ENCODE assay signal across 36 cellular contexts in the genomic region with DNA sequence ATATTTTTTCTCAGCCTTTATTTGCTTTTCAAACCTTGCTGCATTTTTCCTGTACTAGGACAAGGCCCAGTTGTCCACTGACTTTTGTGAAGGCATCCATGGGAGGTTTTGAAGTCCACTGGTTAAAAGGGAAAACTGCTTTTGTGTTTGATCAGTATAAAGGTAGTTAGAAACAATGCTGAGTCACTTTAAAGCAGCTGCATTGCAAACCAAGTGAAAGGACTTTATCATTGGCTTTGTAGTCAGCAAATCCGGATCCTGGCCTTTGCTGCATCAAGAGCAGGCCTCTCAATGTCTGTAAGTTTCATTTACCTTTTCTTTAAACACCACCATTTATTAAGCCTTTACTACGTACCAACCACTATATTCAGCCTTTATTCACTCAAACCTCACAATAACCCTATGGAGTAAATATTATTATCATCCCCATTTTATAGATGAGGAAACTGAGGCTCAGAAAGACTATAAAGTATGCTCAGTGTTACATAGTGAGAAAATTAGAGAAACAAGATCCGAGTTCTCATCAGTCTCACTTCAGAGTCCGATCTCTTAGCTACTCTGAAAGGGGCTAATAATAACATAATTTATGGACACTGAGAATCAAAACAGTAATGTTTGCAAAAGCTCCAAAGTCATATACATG.
"Had no signal": no experiment of that assay in that cellular context is flagged by ENCODE, and none has a peak within 500 bp of the region (broad histone marks: within the 10 kb centered on the region; RNA-seq: fewer than 3 reads in every experiment).

No MANE protein-coding gene starts in this region.

- H3K4me1 Mint-ChIP-seq: activated B cell treated with CpG ODN at 0.5 μM for 24 hours; activated CD4-positive, alpha-beta T cell treated with anti-CD3 and anti-CD28 coated beads, Interleukin-2, amount 10 ng/mL, durations not matched to agents 24 days and 14 days; activated naive CD4-positive, alpha-beta T cell treated with anti-CD3 and anti-CD28 coated beads, Interleukin-2, amount 10 ng/mL, durations not matched to agents 7 days and 5 days; activated naive CD4-positive, alpha-beta T cell treated with anti-CD3 and anti-CD28 coated beads, Interleukin-2, amount 50 U/mL, for 24 hours; activated naive CD8-positive, alpha-beta T cell treated with anti-CD3 and anti-CD28 coated beads, Interleukin-2, amount 10 ng/mL, durations not matched to agents 7 days and 5 days; activated naive CD8-positive, alpha-beta T cell treated with anti-CD3 and anti-CD28 coated beads, Interleukin-2, amount 50 U/mL, for 24 hours; activated T-helper 17 cell treated with anti-CD3 and anti-CD28 coated beads, Interleukin-2, amount 50 U/mL, for 72 hours had no signal

- DNase-seq: activated B cell treated with CpG ODN at 0.5 μM for 24 hours; activated CD4-positive, alpha-beta memory T cell treated with anti-CD3 and anti-CD28 coated beads for 36 hours; activated CD4-positive, alpha-beta T cell treated with anti-CD3 and anti-CD28 coated beads for 4 hours; activated CD4-positive, alpha-beta T cell treated with anti-CD3 and anti-CD28 coated beads, Interleukin-2, amount 10 ng/mL, durations not matched to agents 24 days and 14 days; activated CD4-positive, alpha-beta T cell treated with anti-CD3 and anti-CD28 coated beads, Interleukin-2, amount 50 U/mL, for 1 hour; activated CD4-positive, alpha-beta T cell treated with anti-CD3 and anti-CD28 coated beads, Interleukin-2, amount 50 U/mL, for 4 hours; activated CD4-positive, CD25-positive, alpha-beta regulatory T cell treated with anti-CD3 and anti-CD28 coated beads, Interleukin-2, amount 50 U/mL, for 72 hours; activated CD8-positive, alpha-beta memory T cell treated with anti-CD3 and anti-CD28 coated beads, Interleukin-2, amount 50 U/mL, for 4 hours; activated CD8-positive, alpha-beta T cell treated with anti-CD3 and anti-CD28 coated beads for 36 hours; activated effector memory CD4-positive, alpha-beta T cell treated with anti-CD3 and anti-CD28 coated beads, Interleukin-2, amount 50 U/mL, for 16 hours; activated naive CD4-positive, alpha-beta T cell treated with anti-CD3 and anti-CD28 coated beads, Interleukin-2, amount 10 ng/mL, durations not matched to agents 7 days and 5 days; activated naive CD4-positive, alpha-beta T cell treated with Interleukin-2 at 50 U/mL for 16 hours; activated naive CD8-positive, alpha-beta T cell treated with anti-CD3 and anti-CD28 coated beads, Interleukin-2, amount 10 ng/mL, durations not matched to agents 7 days and 5 days; activated naive CD8-positive, alpha-beta T cell treated with anti-CD3 and anti-CD28 coated beads, Interleukin-2, amount 50 U/mL, for 24 hours; activated T-cell treated with anti-CD3 and anti-CD28 coated beads for 4 hours; activated T-cell treated with anti-CD3 and anti-CD28 coated beads, Interleukin-2, amount 50 U/mL, for 1 hour; activated T-cell treated with anti-CD3 and anti-CD28 coated beads, Interleukin-2, amount 50 U/mL, for 4 hours; activated T-cell treated with anti-CD3 and anti-CD28 coated beads, Interleukin-2, amount 50 U/mL, for 72 hours; amygdala; aorta; body of pancreas; brain microvascular endothelial cell; central memory CD4-positive, alpha-beta T cell; T-helper 2 cell; T-helper 9 cell had no signal

- H3K27me3 ChIP-seq: body of pancreas, brain microvascular endothelial cell had no signal

- H3K4me3 Mint-ChIP-seq: activated B cell treated with CpG ODN at 0.5 μM for 24 hours; activated CD4-positive, alpha-beta memory T cell treated with anti-CD3 and anti-CD28 coated beads for 36 hours; activated CD4-positive, alpha-beta T cell treated with anti-CD3 and anti-CD28 coated beads, Interleukin-2, amount 10 ng/mL, durations not matched to agents 24 days and 14 days; activated CD8-positive, alpha-beta T cell treated with anti-CD3 and anti-CD28 coated beads for 36 hours; activated naive CD4-positive, alpha-beta T cell treated with anti-CD3 and anti-CD28 coated beads, Interleukin-2, amount 10 ng/mL, durations not matched to agents 7 days and 5 days; activated naive CD4-positive, alpha-beta T cell treated with anti-CD3 and anti-CD28 coated beads, Interleukin-2, amount 50 U/mL, for 24 hours; activated naive CD8-positive, alpha-beta T cell; activated naive CD8-positive, alpha-beta T cell treated with anti-CD3 and anti-CD28 coated beads, Interleukin-2, amount 10 ng/mL, durations not matched to agents 7 days and 5 days; activated naive CD8-positive, alpha-beta T cell treated with anti-CD3 and anti-CD28 coated beads, Interleukin-2, amount 50 U/mL, for 24 hours; activated T-cell treated with anti-CD3 and anti-CD28 coated beads, Interleukin-2, amount 50 U/mL, for 4 hours; activated T-cell treated with anti-CD3 and anti-CD28 coated beads, Interleukin-2, amount 50 U/mL, for 72 hours; activated T-helper 1 cell treated with anti-CD3 and anti-CD28 coated beads, Interleukin-12 subunit alpha, Interleukin-12 subunit beta, Interleukin-2, Interleukin-4 antibody, amounts not matched to agents 30 ng/mL and 10 ng/mL and 1 ng/mL, durations not matched to agents 14 hours and 24 hours and 36 hours; activated T-helper 17 cell treated with anti-CD3 and anti-CD28 coated beads, Interleukin-2, amount 50 U/mL, for 72 hours; T-helper 1 cell treated with Interleukin-12 subunit alpha and Interleukin-12 subunit beta and Interleukin-4 antibody, amounts not matched to agents 30 μg/mL and 1 μg/mL, for 36 hours; T-helper 2 cell treated with Interferon-gamma antibody and Interleukin-4, amounts not matched to agents 5 μg/mL and 100 μg/mL, for 36 hours had no signal

- H3K27ac Mint-ChIP-seq: activated B cell treated with CpG ODN at 0.5 μM for 24 hours; activated CD4-positive, alpha-beta memory T cell treated with anti-CD3 and anti-CD28 coated beads for 36 hours; activated CD4-positive, alpha-beta T cell treated with anti-CD3 and anti-CD28 coated beads, Interleukin-2, amount 10 ng/mL, durations not matched to agents 24 days and 14 days; activated CD8-positive, alpha-beta T cell treated with anti-CD3 and anti-CD28 coated beads for 36 hours; activated naive CD4-positive, alpha-beta T cell treated with anti-CD3 and anti-CD28 coated beads, Interleukin-2, amount 10 ng/mL, durations not matched to agents 7 days and 5 days; activated naive CD4-positive, alpha-beta T cell treated with anti-CD3 and anti-CD28 coated beads, Interleukin-2, amount 50 U/mL, for 24 hours; activated naive CD8-positive, alpha-beta T cell; activated naive CD8-positive, alpha-beta T cell treated with anti-CD3 and anti-CD28 coated beads, Interleukin-2, amount 10 ng/mL, durations not matched to agents 7 days and 5 days; activated naive CD8-positive, alpha-beta T cell treated with anti-CD3 and anti-CD28 coated beads, Interleukin-2, amount 50 U/mL, for 24 hours; activated T-cell treated with anti-CD3 and anti-CD28 coated beads, Interleukin-2, amount 50 U/mL, for 72 hours; activated T-helper 1 cell treated with anti-CD3 and anti-CD28 coated beads, Interleukin-12 subunit alpha, Interleukin-12 subunit beta, Interleukin-2, Interleukin-4 antibody, amounts not matched to agents 30 ng/mL and 10 ng/mL and 1 ng/mL, durations not matched to agents 14 hours and 24 hours and 36 hours; activated T-helper 17 cell treated with anti-CD3 and anti-CD28 coated beads, Interleukin-2, amount 50 U/mL, for 72 hours; T-helper 1 cell treated with Interleukin-12 subunit alpha and Interleukin-12 subunit beta and Interleukin-4 antibody, amounts not matched to agents 30 μg/mL and 1 μg/mL, for 36 hours; T-helper 2 cell treated with Interferon-gamma antibody and Interleukin-4, amounts not matched to agents 5 μg/mL and 100 μg/mL, for 36 hours had no signal

- H3K36me3 ChIP-seq: brain microvascular endothelial cell, breast epithelium had no signal

- H3K36me3 Mint-ChIP-seq: activated naive CD8-positive, alpha-beta T cell treated with anti-CD3 and anti-CD28 coated beads, Interleukin-2, amount 10 ng/mL, durations not matched to agents 7 days and 5 days had no signal

- ATAC-seq: activated CD8-positive, alpha-beta T cell treated with anti-CD3 and anti-CD28 coated beads for 36 hours; activated naive CD8-positive, alpha-beta T cell treated with anti-CD3 and anti-CD28 coated beads, Interleukin-2, amount 50 U/mL, for 24 hours; activated T-cell treated with anti-CD3 and anti-CD28 coated beads, Interleukin-2, amount 50 U/mL, for 4 hours; activated T-cell treated with anti-CD3 and anti-CD28 coated beads, Interleukin-2, amount 50 U/mL, for 72 hours; activated T-helper 17 cell treated with anti-CD3 and anti-CD28 coated beads, Interleukin-2, amount 50 U/mL, for 72 hours; body of pancreas had no signal

- H3K4me3 ChIP-seq: body of pancreas, breast epithelium had no signal

- H3K27ac ChIP-seq: body of pancreas, brain microvascular endothelial cell, breast epithelium, VCaP had no signal

- H3K4me1 ChIP-seq: body of pancreas, breast epithelium had no signal

- FAIRE-seq: astrocyte, colon, TTC549 had no signal
